Comparison of ENCODE assay signal across 25 cellular contexts in the genomic region with DNA sequence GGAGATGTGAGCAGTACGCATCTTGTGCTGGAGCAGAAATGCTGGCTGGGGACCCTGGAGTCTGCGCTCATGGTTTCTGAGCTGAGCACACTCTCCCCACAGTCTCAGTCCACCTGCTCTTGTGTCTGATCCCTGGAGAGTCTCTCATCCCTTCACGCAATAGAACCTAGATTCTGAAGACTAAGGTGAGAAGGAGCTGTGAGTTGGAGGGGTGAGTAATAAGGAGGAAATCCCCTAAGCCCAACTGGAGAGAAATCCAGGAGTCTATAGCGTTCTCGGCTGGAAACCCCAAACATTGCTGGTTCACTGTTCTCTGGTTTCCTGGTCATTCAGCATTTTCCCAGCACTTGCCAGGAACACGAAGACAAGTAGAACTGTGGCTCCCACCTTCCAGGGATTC.
DNase-seq lines count a peak whose midpoint lies in the region; ATAC-seq and TF ChIP-seq lines count a peak whose summit lies in the region.
"Had no signal": no experiment of that assay in that cellular context is flagged by ENCODE, and none has a peak within 500 bp of the region (broad histone marks: within the 10 kb centered on the region; RNA-seq: fewer than 3 reads in every experiment).

No MANE protein-coding gene starts in this region.

- H3K9me2 ChIP-seq in HCT116 (ENCODE audit: insufficient read depth): no peaks in the 10 kb centered on the region
- H3K9me2 ChIP-seq: SK-N-SH had no signal

- H3K79me2 ChIP-seq in HCT116 (ENCODE audit: insufficient read depth, low read length): no peaks in the 10 kb centered on the region

- H3K4me2 ChIP-seq in HCT116 (ENCODE audit: low read length): peak overlapping the region; percentile 51
- H3K4me2 ChIP-seq: SK-N-SH had no signal

- H3K4me1 ChIP-seq in HCT116 (ENCODE audit: control insufficient read depth in 1 of 2, insufficient read depth in 2 of 2, low read length in 2 of 2): peaks cover 10 to 53% of the 10 kb centered on the region in 2 experiments
- H3K4me1 ChIP-seq: tibial artery had no signal

- TF ChIP-seq POLR2A in HCT116 (IDR thresholded peaks at IDR 0.05; ENCODE audit: borderline replicate concordance, extremely low read depth, insufficient read depth, insufficient read length): no peak

- RAD21 ChIA-PET in HCT116 (lab: Charles Lee; ENCODE audit: low non-redundant PET in 1 of 2, low total read pairs in 2 of 2, uncharacterized antibody in 2 of 2, unreplicated experiment in 2 of 2): interaction anchor here in 1 of 2 experiments (0.6 kb wide), 1 partner anchor 12 kb away, joined by 3 read pairs; no protein-coding TSS in a partner anchor

- H3K4me3 ChIP-seq in HCT116 (replicated peaks in 1 of 2; ENCODE audit: low read depth in 1 of 2, low read length in 2 of 2): no peak overlapping the region
- H3K4me3 ChIP-seq: tibial artery had no signal

- H3K27ac ChIP-seq in HCT116 (ENCODE audit: low read depth, low read length): no peak overlapping the region
- H3K27ac ChIP-seq: tibial artery, VCaP had no signal

- no peak for TF ChIP-seq RAD21 in HCT116 (IDR thresholded peaks at IDR 0.05; ENCODE audit: low read depth)

- intact Hi-C loops in activated CD4-positive, alpha-beta T cell treated with anti-CD3 and anti-CD28 coated beads for 36 hours (cut with DNase I, micrococcal nuclease): loop anchor here in 1 of 2 experiments (2.0 kb wide), 1 partner anchor 24 kb away; no protein-coding TSS in a partner anchor
- intact Hi-C loops in HCT116 (cut with micrococcal nuclease) (no loop called here), left cardiac atrium (cut with DNase I) (no loop called here)

- H3K4me3 Mint-ChIP-seq in activated CD4-positive, alpha-beta T cell treated with anti-CD3 and anti-CD28 coated beads for 36 hours: no peak overlapping the region
- peak overlapping the region; percentile 45 for H3K4me3 Mint-ChIP-seq in activated T-helper 17 cell treated with anti-CD3 and anti-CD28 coated beads, Interleukin-2, amount 50 U/mL, for 72 hours
- H3K4me3 Mint-ChIP-seq: B cell; brain; memory B cell; T-helper 2 cell treated with Interferon-gamma antibody and Interleukin-4, amounts not matched to agents 5 μg/mL and 100 μg/mL, for 36 hours had no signal

- no peaks in the 10 kb centered on the region; the same call in 1 of the 2 replicates for H3K27me3 ChIP-seq in HCT116 (ENCODE audit: insufficient read depth, low read length)

- H4K20me1 ChIP-seq in HCT116 (ENCODE audit: insufficient read depth): no peaks in the 10 kb centered on the region

- peaks cover 26% of the 10 kb centered on the region for H3K4me1 Mint-ChIP-seq in activated CD4-positive, alpha-beta T cell treated with anti-CD3 and anti-CD28 coated beads for 36 hours
- peaks cover 21% of the 10 kb centered on the region for H3K4me1 Mint-ChIP-seq in activated T-helper 17 cell treated with anti-CD3 and anti-CD28 coated beads, Interleukin-2, amount 50 U/mL, for 72 hours
- H3K4me1 Mint-ChIP-seq: brain had no signal

- H3K36me3 ChIP-seq in HCT116 (ENCODE audit: control insufficient read depth in 1 of 2, insufficient read depth in 2 of 2, low read length in 2 of 2): no peaks in the 10 kb centered on the region
- H3K36me3 ChIP-seq: tibial artery had no signal

- TF ChIP-seq CTCF in HCT116 (IDR thresholded peaks at IDR 0.05 in 2 of 3, conservative IDR thresholded peaks at IDR 0.05 in 1 of 3; ENCODE audit: borderline replicate concordance in 1 of 3, insufficient read depth in 1 of 3, low read depth in 2 of 3, low read length in 2 of 3): no peak

- H3K27ac Mint-ChIP-seq in activated CD4-positive, alpha-beta T cell treated with anti-CD3 and anti-CD28 coated beads for 36 hours: peak overlapping the region; percentile 53
- peak overlapping the region; percentile 52 for H3K27ac Mint-ChIP-seq in activated T-helper 17 cell treated with anti-CD3 and anti-CD28 coated beads, Interleukin-2, amount 50 U/mL, for 72 hours
- H3K27ac Mint-ChIP-seq: B cell; brain; memory B cell; T-helper 2 cell treated with Interferon-gamma antibody and Interleukin-4, amounts not matched to agents 5 μg/mL and 100 μg/mL, for 36 hours had no signal

- no peak overlapping the region for H2AFZ ChIP-seq in HCT116 (ENCODE audit: low read depth, low read length, poor library complexity, severe bottlenecking)

- no peaks in the 10 kb centered on the region for H3K27me3 Mint-ChIP-seq in activated CD4-positive, alpha-beta T cell treated with anti-CD3 and anti-CD28 coated beads for 36 hours
- H3K27me3 Mint-ChIP-seq in activated T-helper 17 cell treated with anti-CD3 and anti-CD28 coated beads, Interleukin-2, amount 50 U/mL, for 72 hours: no peaks in the 10 kb centered on the region

- ATAC-seq in activated CD4-positive, alpha-beta T cell treated with anti-CD3 and anti-CD28 coated beads for 36 hours: peak; percentile 60
- peak; percentile 59 for ATAC-seq in HCT116
- ATAC-seq in activated T-helper 17 cell treated with anti-CD3 and anti-CD28 coated beads, Interleukin-2, amount 50 U/mL, for 72 hours (replicated peaks): peak; percentile 84
- ATAC-seq in left cardiac atrium: no peak
- ATAC-seq in GM21786 (IDR thresholded peaks at IDR 0.05; ENCODE audit: unreplicated experiment): no peak

- BruUV-seq in HCT116 (replicated peaks; lab: Mats Ljungman, UMichigan): no TSS peak

- H3K9ac ChIP-seq in HCT116 (ENCODE audit: low read length): no peak overlapping the region
- H3K9ac ChIP-seq: SK-N-SH had no signal

- no peaks in the 10 kb centered on the region for H3K36me3 Mint-ChIP-seq in activated CD4-positive, alpha-beta T cell treated with anti-CD3 and anti-CD28 coated beads for 36 hours (ENCODE audit: low read depth)
- no peaks in the 10 kb centered on the region for H3K36me3 Mint-ChIP-seq in activated T-helper 17 cell treated with anti-CD3 and anti-CD28 coated beads, Interleukin-2, amount 50 U/mL, for 72 hours (ENCODE audit: low read depth)
- H3K36me3 Mint-ChIP-seq: brain, memory B cell had no signal

- CTCF ChIA-PET in activated CD4-positive, alpha-beta T cell treated with anti-CD3 and anti-CD28 coated beads for 36 hours (lab: Charles Lee): interaction anchor here (0.6 to 1.8 kb wide), 5 partner anchors 9 to 126 kb away, joined by 3 to 5 read pairs (median 3); no protein-coding TSS in a partner anchor
- CTCF ChIA-PET in HCT116 (lab: Charles Lee): interaction anchor here (1.1 to 1.5 kb wide), 2 partner anchors 18 to 19 kb away, joined by 4 to 6 read pairs; no protein-coding TSS in a partner anchor

- DNase-seq in activated CD4-positive, alpha-beta T cell treated with anti-CD3 and anti-CD28 coated beads for 36 hours: no peak
- DNase-seq in activated CD4-positive, alpha-beta T cell treated with anti-CD3 and anti-CD28 coated beads for 4 hours: no peak
- DNase-seq in HCT116 (ENCODE audit: low read depth, low spot score) (no peak), iris pigment epithelial cell (ENCODE audit: low read depth) (peak; percentile 54), left cardiac atrium (no peak)
- DNase-seq in stimulated activated CD4-positive, alpha-beta T cell treated with anti-CD3 and anti-CD28 coated beads, Interleukin-2, amount 100 ng/mL, for 48 hours: no peak
- DNase-seq: 8988T; activated CD4-positive, alpha-beta T cell treated with anti-CD3 and anti-CD28 coated beads, Interleukin-2, amount 50 U/mL, for 4 hours; DMS79; effector memory CD4-positive, alpha-beta T cell; NCI-H1105; NCI-H2081 treated with DMSO at 0.1 percent for 48 hours; NCI-H446; nucleus accumbens; SK-N-SH; small intestine; stimulated activated naive CD4-positive, alpha-beta T cell treated with Interleukin-2 at 50 U/mL for 16 hours; tibial artery had no signal

- no peaks in the 10 kb centered on the region for H3K9me3 Mint-ChIP-seq in activated CD4-positive, alpha-beta T cell treated with anti-CD3 and anti-CD28 coated beads for 36 hours (ENCODE audit: low read depth)
- H3K9me3 Mint-ChIP-seq in activated T-helper 17 cell treated with anti-CD3 and anti-CD28 coated beads, Interleukin-2, amount 50 U/mL, for 72 hours: no peaks in the 10 kb centered on the region
- H3K9me3 Mint-ChIP-seq: memory B cell; T-helper 2 cell treated with Interferon-gamma antibody and Interleukin-4, amounts not matched to agents 5 μg/mL and 100 μg/mL, for 36 hours had no signal

- POLR2A ChIA-PET in activated CD4-positive, alpha-beta T cell treated with anti-CD3 and anti-CD28 coated beads for 36 hours (lab: Charles Lee): no interaction called here
- POLR2A ChIA-PET in HCT116 (lab: Charles Lee): interaction anchor here (1.2 kb wide), 1 partner anchor 23 kb away, joined by 3 read pairs; no protein-coding TSS in a partner anchor

- H3K9me3 ChIP-seq in HCT116 (ENCODE audit: control insufficient read depth in 1 of 2, insufficient read depth in 1 of 2, low read depth in 1 of 2, low read length in 2 of 2): no peaks in the 10 kb centered on the region
- H3K9me3 ChIP-seq: SK-N-SH, tibial artery had no signal

TF ChIP-seq in HCT116, 20 proteins besides CTCF, POLR2A, EP300 and RAD21:
- TF ChIP-seq ZNF274 (IDR thresholded peaks at IDR 0.05; ENCODE audit: low read depth, low read length) (no peak), SIN3A (IDR thresholded peaks at IDR 0.05; ENCODE audit: low read depth) (no peak), ELF1 (IDR thresholded peaks at IDR 0.05; ENCODE audit: borderline replicate concordance, low read depth) (no peak), CEBPB (IDR thresholded peaks at IDR 0.05; ENCODE audit: low read depth) (no peak)

Comparison
In these comparisons a context has a peak if more than half of its experiments do, and no peak if none do; other contexts are left out.
1. ATAC-seq: peak in activated CD4-positive, alpha-beta T cell treated with anti-CD3 and anti-CD28 coated beads for 36 hours (single experiment), HCT116 (single experiment) and activated T-helper 17 cell treated with anti-CD3 and anti-CD28 coated beads, Interleukin-2, amount 50 U/mL, for 72 hours (single experiment); none in left cardiac atrium (0 of 2) and GM21786 (single experiment).